In the genomic region with DNA sequence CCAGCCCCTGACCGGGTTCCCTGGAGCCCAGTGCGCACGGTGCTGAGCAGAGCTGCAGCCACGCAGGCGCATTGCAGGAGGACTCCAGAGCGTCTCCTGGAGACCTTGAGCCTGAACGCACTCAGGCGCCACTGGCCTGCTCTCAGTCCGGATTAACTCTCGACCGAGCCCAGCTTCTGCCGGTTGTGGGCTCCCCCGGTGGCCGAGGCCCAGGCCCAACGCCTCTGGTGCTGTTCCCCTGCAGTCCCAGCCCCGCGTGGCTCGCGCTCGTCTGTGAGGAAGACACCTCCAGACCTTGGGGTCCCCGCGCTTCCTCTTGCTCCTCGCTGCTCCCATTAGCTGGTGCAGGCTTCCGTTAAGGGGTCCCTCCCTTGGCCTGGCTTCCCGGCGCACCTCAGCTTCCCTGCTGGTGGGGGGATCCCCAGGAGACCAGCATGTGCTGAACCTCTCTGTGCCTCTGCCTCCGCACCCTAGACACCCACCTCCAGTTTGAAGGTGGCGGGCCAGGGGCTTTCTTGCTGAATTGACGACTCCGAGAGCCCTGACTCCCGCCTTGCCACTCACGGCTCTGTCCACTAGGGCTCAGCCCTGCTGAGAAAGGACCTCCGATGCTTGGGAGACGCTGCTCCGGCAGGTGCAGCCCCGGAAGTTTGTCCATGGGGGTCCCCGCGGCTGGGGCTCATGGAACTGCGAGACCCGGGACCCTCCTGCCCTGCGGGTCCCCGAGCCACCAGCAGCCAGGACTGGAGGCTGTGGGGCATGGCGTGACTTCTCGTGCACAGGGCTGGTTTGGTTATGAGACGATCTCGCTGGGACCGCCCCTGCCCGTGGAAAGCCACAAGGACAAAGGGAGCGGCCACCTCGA, we compare ENCODE assay signal across 34 cellular contexts. TPM values are rescaled to one million over a fixed set of nuclear protein-coding genes. Genes with fewer than 3 reads are reported as not detected.
DNase-seq lines count a peak whose midpoint lies in the region; ATAC-seq, FAIRE-seq and TF ChIP-seq lines count a peak whose summit lies in the region.
"Had no signal": no experiment of that assay in that cellular context is flagged by ENCODE, and none has a peak within 500 bp of the region (broad histone marks: within the 10 kb centered on the region; RNA-seq: fewer than 3 reads in every experiment).

No MANE protein-coding gene starts in this region.

- H3K9me3 ChIP-seq in BE2C (no peaks in the 10 kb centered on the region), mucosa of descending colon (no peaks in the 10 kb centered on the region)
- H3K9me3 ChIP-seq: BLaER1, left lung, psoas muscle, sigmoid colon, SJCRH30 had no signal

- no peak for TF ChIP-seq POLR2A in GM12892 (IDR thresholded peaks at IDR 0.05; ENCODE audit: low read depth, low read length)

- no peak overlapping the region for H3K4me3 ChIP-seq in BE2C (ENCODE audit: low read depth, low read length)
- no peak overlapping the region for H3K4me3 ChIP-seq in mucosa of descending colon
- H3K4me3 ChIP-seq: BLaER1, left lung, psoas muscle, sigmoid colon, SJCRH30 had no signal

- intact Hi-C loops in mucosa of descending colon (cut with DNase I, micrococcal nuclease) = no loop called here

- DNase-seq in BE2C (peak; percentile 15), GM12892 (ENCODE audit: insufficient read length) (peak; percentile 24), mucosa of descending colon (peak in 2 of 3 donors; percentile 42 to 56), NCI-H69 (lab: John Stamatoyannopoulos, UW) (no peak), NCI-H748 treated with DMSO at 0.1 percent for 48 hours (lab: John Stamatoyannopoulos, UW) (no peak)
- DNase-seq: activated CD4-positive, alpha-beta T cell treated with anti-CD3 and anti-CD28 coated beads, Interleukin-2, amount 10 ng/mL, durations not matched to agents 24 days and 14 days; activated CD8-positive, alpha-beta memory T cell treated with anti-CD3 and anti-CD28 coated beads for 24 hours; activated naive CD8-positive, alpha-beta T cell treated with anti-CD3 and anti-CD28 coated beads for 36 hours; activated T-cell treated with anti-CD3 and anti-CD28 coated beads for 4 hours; aorta; DMS53; effector memory CD8-positive, alpha-beta T cell; naive thymus-derived CD4-positive, alpha-beta T cell; NCI-H1417; NCI-H2029; NCI-H526 treated with DMSO at 0.1 percent for 48 hours; occipital lobe; psoas muscle; sigmoid colon; SJCRH30; stimulated activated CD4-positive, alpha-beta T cell treated with anti-CD3 and anti-CD28 coated beads, Interleukin-4, amount 100 ng/mL, for 24 hours; T1000; trophoblast cell had no signal

- H3K36me3 ChIP-seq in BE2C (peaks cover 6% of the 10 kb centered on the region; the same call in 1 of the 2 replicates), mucosa of descending colon (ENCODE audit: low read depth) (peaks cover 10% of the 10 kb centered on the region)

- peak overlapping the region; percentile 19 for H3K27ac ChIP-seq in cingulate gyrus (ENCODE audit: low read depth, low read length)
- H3K27ac ChIP-seq: BLaER1, KMS-11, left lung, psoas muscle, sigmoid colon, SJCRH30 had no signal

- FAIRE-seq in GM12892 (lab: Jason Lieb, UNC) = no peak
- FAIRE-seq: bronchial epithelial cell, GM19239, H1, RCC 7860 had no signal

- no peak for ATAC-seq in mucosa of descending colon
- no peak for ATAC-seq in GM18517 (IDR thresholded peaks at IDR 0.05; ENCODE audit: unreplicated experiment)
- no peak for ATAC-seq in GM19328 (IDR thresholded peaks at IDR 0.05; ENCODE audit: unreplicated experiment)
- ATAC-seq: effector memory CD8-positive, alpha-beta T cell; esophagus mucosa; left lung; naive thymus-derived CD4-positive, alpha-beta T cell; psoas muscle had no signal

- TF ChIP-seq CTCF in BE2C (IDR thresholded peaks at IDR 0.05; ENCODE audit: low read depth, low read length) (no peak), mucosa of descending colon (IDR thresholded peaks at IDR 0.05) (no peak)

- peaks cover 7% of the 10 kb centered on the region for H3K4me1 ChIP-seq in BE2C
- H3K4me1 ChIP-seq in mucosa of descending colon (ENCODE audit: low read depth) = peaks cover 50% of the 10 kb centered on the region

- peaks cover 21% of the 10 kb centered on the region for H3K27me3 ChIP-seq in BE2C

RNA-seq across cellular contexts. Expression of gene CHMP6, which starts 7.8 kb away (rescaled TPM):
- polyA plus RNA-seq in BE2C (2012; ENCODE audit: insufficient read depth, insufficient read length, low read depth) = 21.2 TPM
- 11.9 TPM for polyA plus RNA-seq in GM12892 (2012; ENCODE audit: missing spikeins)
- total RNA-seq in mucosa of descending colon = 10 to 100 TPM; 35.1 to 43.9 (median 35.4) TPM

RNA-seq across cellular contexts. Expression of gene BAIAP2, which starts 35.5 kb away (rescaled TPM):
- 54.3 TPM for polyA plus RNA-seq in BE2C (2012; ENCODE audit: insufficient read depth, insufficient read length, low read depth)
- 1.5 TPM for polyA plus RNA-seq in GM12892 (2012; ENCODE audit: missing spikeins)
- total RNA-seq in mucosa of descending colon = 10 to 100 TPM; 11.6 to 76.7 (median 19.4) TPM

Comparison
In these comparisons a context has a peak if more than half of its experiments do, and no peak if none do; other contexts are left out.
1. DNase-seq: peak in BE2C (single experiment), GM12892 (single experiment) and mucosa of descending colon (2 of 3); none in NCI-H69 (single experiment) and NCI-H748 treated with DMSO at 0.1 percent for 48 hours (single experiment).